Comparison of ENCODE assay signal across 27 cellular contexts in genomic region chr4:115548123-115548522, GRCh38.
"Had no signal": no experiment of that assay in that cellular context is flagged by ENCODE, and none has a peak within 500 bp of the region (broad histone marks: within the 10 kb centered on the region; RNA-seq: fewer than 3 reads in every experiment).

No MANE protein-coding gene starts in this region.

- H3K9me3 ChIP-seq: mucosa of descending colon, pancreas, psoas muscle, right lobe of liver, spleen, testis, tibial nerve, upper lobe of right lung, vagina had no signal

- H3K27ac ChIP-seq: dorsolateral prefrontal cortex, pancreas, psoas muscle, right lobe of liver, spleen, testis, tibial nerve, upper lobe of right lung, vagina had no signal

- H3K9me3 Mint-ChIP-seq: neural crest cell had no signal

- H3K4me1 ChIP-seq: pancreas, psoas muscle, right lobe of liver, spleen, testis, tibial nerve, upper lobe of right lung, vagina had no signal

- H3K27ac Mint-ChIP-seq: naive thymus-derived CD8-positive, alpha-beta T cell; stimulated activated memory B cell treated with anti-CD40 and anti-IgM and Interleukin-4, amounts not matched to agents 10 μg/mL and 1 μg/mL and 100 μg/mL, for 72 hours; stimulated activated naive CD8-positive, alpha-beta T cell treated with anti-CD3 and anti-CD28 coated beads, Interleukin-15, amount 100 ng/mL, for 72 hours had no signal

- DNase-seq: cortex of kidney; dorsolateral prefrontal cortex; effector CD8-positive, alpha-beta T cell; foreskin melanocyte; head of caudate nucleus; hippocampal formation; islet precursor cell; mammary epithelial cell; mucosa of descending colon; naive thymus-derived CD8-positive, alpha-beta T cell; occipital lobe; pancreas; psoas muscle; retina; right lobe of liver; spleen; stimulated activated CD4-positive, alpha-beta T cell treated with anti-CD3 and anti-CD28 coated beads, Interleukin-15, amount 100 ng/mL, for 24 hours; stimulated activated CD4-positive, alpha-beta T cell treated with anti-CD3 and anti-CD28 coated beads, Interleukin-1b, Interleukin-23, amount 100 ng/mL, for 48 hours; stimulated activated CD4-positive, alpha-beta T cell treated with anti-CD3 and anti-CD28 coated beads, Interleukin-4, amount 100 ng/mL, for 24 hours; stimulated activated naive CD8-positive, alpha-beta T cell treated with anti-CD3 and anti-CD28 coated beads, Interleukin-15, amount 100 ng/mL, for 72 hours; testis; upper lobe of right lung had no signal

- H3K36me3 ChIP-seq: pancreas, right lobe of liver, spleen, tibial nerve, upper lobe of right lung, vagina had no signal

- H3K4me1 Mint-ChIP-seq: naive thymus-derived CD8-positive, alpha-beta T cell; stimulated activated memory B cell treated with anti-CD40 and anti-IgM and Interleukin-4, amounts not matched to agents 10 μg/mL and 1 μg/mL and 100 μg/mL, for 72 hours; stimulated activated naive CD8-positive, alpha-beta T cell treated with anti-CD3 and anti-CD28 coated beads, Interleukin-15, amount 100 ng/mL, for 72 hours had no signal

- H3K4me3 ChIP-seq: dorsolateral prefrontal cortex, mucosa of descending colon, pancreas, psoas muscle, right lobe of liver, spleen, testis, tibial nerve, upper lobe of right lung, vagina had no signal

- ATAC-seq: left lobe of liver; mucosa of descending colon; naive thymus-derived CD8-positive, alpha-beta T cell; pancreas; psoas muscle; right lobe of liver; stimulated activated memory B cell treated with anti-CD40 and anti-IgM and Interleukin-4, amounts not matched to agents 10 μg/mL and 1 μg/mL and 100 μg/mL, for 72 hours; stimulated activated naive CD8-positive, alpha-beta T cell treated with anti-CD3 and anti-CD28 coated beads, Interleukin-15, amount 100 ng/mL, for 72 hours; upper lobe of right lung had no signal

- H3K36me3 Mint-ChIP-seq: naive thymus-derived CD8-positive, alpha-beta T cell; stimulated activated memory B cell treated with anti-CD40 and anti-IgM and Interleukin-4, amounts not matched to agents 10 μg/mL and 1 μg/mL and 100 μg/mL, for 72 hours had no signal

- H3K27me3 ChIP-seq: pancreas, right lobe of liver, spleen, testis, tibial nerve, upper lobe of right lung, vagina had no signal

- H3K27me3 Mint-ChIP-seq: naive thymus-derived CD8-positive, alpha-beta T cell; stimulated activated memory B cell treated with anti-CD40 and anti-IgM and Interleukin-4, amounts not matched to agents 10 μg/mL and 1 μg/mL and 100 μg/mL, for 72 hours; stimulated activated naive CD8-positive, alpha-beta T cell treated with anti-CD3 and anti-CD28 coated beads, Interleukin-15, amount 100 ng/mL, for 72 hours had no signal

- H3K4me3 Mint-ChIP-seq: naive thymus-derived CD8-positive, alpha-beta T cell; neural crest cell; stimulated activated memory B cell treated with anti-CD40 and anti-IgM and Interleukin-4, amounts not matched to agents 10 μg/mL and 1 μg/mL and 100 μg/mL, for 72 hours; stimulated activated naive CD8-positive, alpha-beta T cell treated with anti-CD3 and anti-CD28 coated beads, Interleukin-15, amount 100 ng/mL, for 72 hours had no signal
